11 cellular contexts compared by ENCODE assay signal in the genomic region with DNA sequence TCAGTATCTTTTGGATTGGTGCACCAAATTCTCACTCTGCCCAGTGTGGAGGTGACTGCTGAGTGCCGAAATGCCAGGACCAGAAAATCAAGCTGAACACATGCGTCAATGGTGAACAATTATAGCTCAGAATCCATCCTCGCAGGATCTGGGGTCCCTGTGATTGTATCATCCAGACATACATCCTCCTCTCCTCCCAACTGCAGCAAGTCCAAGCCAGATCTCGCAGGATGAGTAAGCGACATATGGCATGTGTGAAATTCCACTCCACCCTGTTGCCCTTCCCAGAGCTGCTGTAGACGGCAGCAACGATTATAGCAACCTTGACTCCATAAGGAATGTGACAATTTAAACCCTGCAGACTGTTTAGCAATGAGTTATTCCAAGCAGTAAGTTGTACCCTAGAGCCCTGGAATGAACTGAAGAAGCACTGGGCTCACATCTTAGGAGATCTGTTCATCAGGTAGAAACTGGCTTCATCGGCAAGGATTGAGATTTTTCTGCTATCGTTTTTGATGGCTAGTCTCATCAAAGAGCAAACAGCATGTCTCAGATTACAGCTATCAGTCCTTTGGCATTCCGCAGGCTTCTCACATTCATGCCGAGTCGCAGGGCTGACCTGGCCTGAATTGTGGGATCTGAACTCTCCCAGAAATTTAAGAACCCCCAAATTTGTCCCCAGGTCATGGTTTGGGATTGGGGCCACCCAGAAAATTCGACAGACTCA. TPM values are rescaled to one million over a fixed set of nuclear protein-coding genes. Genes with fewer than 3 reads are reported as not detected.
DNase-seq lines count a peak whose midpoint lies in the region; ATAC-seq, FAIRE-seq and TF ChIP-seq lines count a peak whose summit lies in the region.
"Had no signal": no experiment of that assay in that cellular context is flagged by ENCODE, and none has a peak within 500 bp of the region (broad histone marks: within the 10 kb centered on the region; RNA-seq: fewer than 3 reads in every experiment).

No MANE protein-coding gene starts in this region.

- peak overlapping the region; percentile 39 for H3K9ac ChIP-seq in astrocyte (ENCODE audit: low read length)

- H3K4me1 Mint-ChIP-seq in astrocyte (ENCODE audit: low read depth, unreplicated experiment): peaks cover 31% of the 10 kb centered on the region
- H3K4me1 Mint-ChIP-seq: CD14-positive monocyte had no signal

- no peak for TF ChIP-seq CTCF in astrocyte (IDR thresholded peaks at IDR 0.05; ENCODE audit: insufficient read depth, low read depth, low read length)

- peak overlapping the region; percentile 3 for H3K4me3 ChIP-seq in astrocyte (ENCODE audit: insufficient read depth, low read depth, low read length)

- H3K9me3 Mint-ChIP-seq in astrocyte (ENCODE audit: unreplicated experiment): peaks cover 10% of the 10 kb centered on the region

- H3K36me3 ChIP-seq in astrocyte (ENCODE audit: insufficient read depth, low read length): no peaks in the 10 kb centered on the region

- no peaks in the 10 kb centered on the region for H3K36me3 Mint-ChIP-seq in astrocyte (ENCODE audit: low read depth, unreplicated experiment)
- H3K36me3 Mint-ChIP-seq: CD14-positive monocyte had no signal

- no peaks in the 10 kb centered on the region for H3K79me2 ChIP-seq in astrocyte (ENCODE audit: insufficient read depth, low read length)

- H3K9me3 ChIP-seq in astrocyte (ENCODE audit: insufficient read depth, low read depth, low read length): no peaks in the 10 kb centered on the region

- FAIRE-seq in astrocyte (lab: Jason Lieb, UNC): peak; percentile 99

- H3K4me1 ChIP-seq in astrocyte (ENCODE audit: insufficient read depth, low read length): peaks cover 19% of the 10 kb centered on the region

- H4K20me1 ChIP-seq in astrocyte (ENCODE audit: insufficient read depth, low read length): no peaks in the 10 kb centered on the region

- peak overlapping the region; percentile 3 for H3K4me3 Mint-ChIP-seq in astrocyte (ENCODE audit: unreplicated experiment)
- H3K4me3 Mint-ChIP-seq: CD14-positive monocyte had no signal

- peak overlapping the region; percentile 92 for H3K27ac Mint-ChIP-seq in astrocyte (ENCODE audit: unreplicated experiment)
- H3K27ac Mint-ChIP-seq: CD14-positive monocyte had no signal

- peak overlapping the region; percentile 65 for H3K27ac ChIP-seq in astrocyte (ENCODE audit: low read depth, low read length)

- H3K4me2 ChIP-seq in astrocyte (ENCODE audit: low read length): peak overlapping the region; percentile 72

- DNase-seq in A172 (ENCODE audit: low spot score) (peak; percentile 94), HPDE6-E6E7 (ENCODE audit: extremely low spot score) (peak; percentile 63), astrocyte (ENCODE audit: low read depth) (peak; percentile 84), inferior parietal cortex (ENCODE audit: extremely low spot score) (peak; percentile 41)
- DNase-seq in stimulated activated naive CD4-positive, alpha-beta T cell treated with Interleukin-2 at 50 U/mL for 16 hours (lab: John Stamatoyannopoulos, UW): no peak
- no peak for DNase-seq in effector CD4-positive, alpha-beta T cell
- no peak for DNase-seq in effector CD8-positive, alpha-beta T cell (lab: John Stamatoyannopoulos, UW)
- DNase-seq: activated CD8-positive, alpha-beta memory T cell treated with anti-CD3 and anti-CD28 coated beads for 24 hours; NK-92 treated with Interleukin-12 subunit alpha and Interleukin-12 subunit beta, amount 100 ng/mL, for 24 hours had no signal

- no peak for ATAC-seq in HG03442 (IDR thresholded peaks at IDR 0.05; ENCODE audit: unreplicated experiment)

- no peaks in the 10 kb centered on the region for H3K27me3 Mint-ChIP-seq in astrocyte (ENCODE audit: low read depth, unreplicated experiment)

- peak overlapping the region; percentile 38 for H2AFZ ChIP-seq in astrocyte (ENCODE audit: low read depth, low read length)

- H3K27me3 ChIP-seq in astrocyte (ENCODE audit: insufficient read depth, low read length): no peaks in the 10 kb centered on the region

RNA-seq across cellular contexts. Expression of a gene that starts 35.5 kb away (rescaled TPM):
- total RNA-seq in A172 (2014; rRNA removed; shearing (Covaris generic)): 9.3 and 14.2 TPM in 2 replicates
- 96.1 and 97.4 TPM in 2 replicates for total RNA-seq in astrocyte

Comparison
In these comparisons a context has a peak if more than half of its experiments do, and no peak if none do; other contexts are left out.
1. DNase-seq: peak in A172 (single experiment), HPDE6-E6E7 (single experiment), astrocyte (single experiment) and inferior parietal cortex (single experiment); none in stimulated activated naive CD4-positive, alpha-beta T cell treated with Interleukin-2 at 50 U/mL for 16 hours (single experiment), effector CD4-positive, alpha-beta T cell (single experiment) and effector CD8-positive, alpha-beta T cell (single experiment).